Comparison of ENCODE assay signal across 8 cellular contexts in the genomic region with DNA sequence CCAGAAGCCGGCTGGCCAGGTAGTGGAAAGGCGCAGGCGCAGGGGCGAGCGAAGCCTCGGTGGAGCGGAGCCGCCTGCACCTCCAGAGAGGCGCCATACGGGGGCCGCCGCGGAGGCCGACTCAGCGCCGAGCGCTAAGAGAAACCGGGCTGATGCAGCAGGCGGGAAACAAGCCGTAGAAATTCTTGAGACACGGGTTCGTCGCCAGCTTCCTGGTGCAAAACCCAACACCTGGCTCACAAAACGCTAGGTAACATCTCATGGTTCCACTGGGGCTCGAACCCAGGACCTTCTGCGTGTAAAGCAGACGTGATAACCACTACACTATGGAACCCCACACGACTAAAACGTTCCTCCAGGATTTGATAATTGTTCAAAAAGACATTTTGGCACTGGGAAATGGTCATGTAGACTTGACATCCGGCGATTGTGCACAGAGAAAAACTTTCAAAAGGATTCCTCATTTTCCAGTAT. TPM values are rescaled to one million over a fixed set of nuclear protein-coding genes. Genes with fewer than 3 reads are reported as not detected.
DNase-seq lines count a peak whose midpoint lies in the region; ATAC-seq and TF ChIP-seq lines count a peak whose summit lies in the region.

No MANE protein-coding gene starts in this region.

- H3K9ac ChIP-seq in DND-41 (ENCODE audit: low read depth, low read length) = peak overlapping the region; percentile 74

- H3K4me3 Mint-ChIP-seq in nephron = peak overlapping the region; percentile 83 to 96 (median 94)

- DNase-seq in DND-41 (peak; percentile 93), RPMI7951 (ENCODE audit: low read depth) (peak; percentile 88), fibroblast of the aortic adventitia (ENCODE audit: low read depth) (peak; percentile 95)
- DNase-seq in activated T-helper 1 cell treated with anti-CD3 and anti-CD28 coated beads, Interleukin-2, amount 50 U/mL, for 16 hours (ENCODE audit: low read depth in 1 of 2, low spot score in 1 of 2) = peak; percentile 62 to 78
- DNase-seq in stimulated activated naive CD8-positive, alpha-beta T cell treated with anti-CD3 and anti-CD28 coated beads, Interleukin-15, Interleukin-2, amounts not matched to agents 100 U/mL and 50 U/mL, for 24 hours = peak; percentile 91

- H3K4me1 Mint-ChIP-seq in nephron = peaks cover 17% of the 10 kb centered on the region

- peak overlapping the region; percentile 90 for H2AFZ ChIP-seq in DND-41 (ENCODE audit: low read depth, low read length)

- no peaks in the 10 kb centered on the region for H3K36me3 ChIP-seq in DND-41 (ENCODE audit: insufficient read depth, low read length)
- H3K36me3 ChIP-seq in KOPT-K1 (ENCODE audit: insufficient read depth, low read length) = no peaks in the 10 kb centered on the region

- H3K9me3 ChIP-seq in DND-41 (ENCODE audit: insufficient read depth, low read length, severe bottlenecking) = no peaks in the 10 kb centered on the region
- no peaks in the 10 kb centered on the region for H3K9me3 ChIP-seq in KOPT-K1 (ENCODE audit: insufficient read depth, low read length, poor library complexity, severe bottlenecking)

- H3K4me3 ChIP-seq in DND-41 (ENCODE audit: low read depth in 1 of 2, low read length in 2 of 2) = peak overlapping the region; percentile 66 to 85
- H3K4me3 ChIP-seq in fibroblast of the aortic adventitia (ENCODE audit: low read depth, low read length) = peak overlapping the region; percentile 66

- H3K4me1 ChIP-seq in DND-41 (ENCODE audit: insufficient read depth, low read length) = peaks cover 43% of the 10 kb centered on the region

- H3K27ac ChIP-seq in DND-41 (ENCODE audit: low read length) = peak overlapping the region; percentile 96
- H3K27ac ChIP-seq in KOPT-K1 (ENCODE audit: low read depth, low read length, poor library complexity, severe bottlenecking) = peak overlapping the region; percentile 59

- H3K4me2 ChIP-seq in DND-41 (ENCODE audit: insufficient read depth, low read length) = peak overlapping the region; percentile 78

- no peaks in the 10 kb centered on the region for H3K79me2 ChIP-seq in DND-41 (ENCODE audit: insufficient read depth, low read length)

- no peaks in the 10 kb centered on the region for H3K27me3 ChIP-seq in DND-41 (ENCODE audit: insufficient read depth, low read length, poor library complexity)

- H3K27ac Mint-ChIP-seq in nephron = peak overlapping the region; percentile 96 to 100 (median 96)

- TF ChIP-seq CTCF in DND-41 (IDR thresholded peaks at IDR 0.05; ENCODE audit: borderline replicate concordance, extremely low read depth, low read length, poor library complexity, severe bottlenecking) (peak; percentile 60), fibroblast of the aortic adventitia (IDR thresholded peaks at IDR 0.05; ENCODE audit: insufficient read depth, low read length) (peak; percentile 56), nephron (IDR thresholded peaks at IDR 0.05; ENCODE audit: unreplicated experiment in 3 of 3) (peak; percentile 63 to 68 (median 64))

- H3K9me3 Mint-ChIP-seq in nephron = no peaks in the 10 kb centered on the region

- H3K36me3 Mint-ChIP-seq in nephron (ENCODE audit: low read depth) = no peaks in the 10 kb centered on the region

- no peaks in the 10 kb centered on the region for H4K20me1 ChIP-seq in DND-41 (ENCODE audit: insufficient read depth, low read length)

- ATAC-seq in DND-41 (ENCODE audit: insufficient read depth, low read depth) = peak; percentile 91
- peak; percentile 87 for ATAC-seq in GM21825 (IDR thresholded peaks at IDR 0.05; ENCODE audit: unreplicated experiment)
- ATAC-seq in stimulated activated naive CD8-positive, alpha-beta T cell treated with anti-CD3 and anti-CD28 coated beads, Interleukin-15, Interleukin-2, amounts not matched to agents 100 U/mL and 50 U/mL, for 24 hours = peak; percentile 96

- H3K27me3 Mint-ChIP-seq in nephron (ENCODE audit: low read depth) = no peaks in the 10 kb centered on the region

RNA-seq across cellular contexts. Expression of a gene that starts 39.1 kb away (rescaled TPM):
- not detected in 2 replicates for total RNA-seq in RPMI7951 (2014; rRNA removed; shearing (Covaris generic))
- total RNA-seq in fibroblast of the aortic adventitia (ENCODE audit: low replicate concordance) = not detected in 2 replicates

RNA-seq across cellular contexts. Expression of a gene that starts 47.0 kb away (rescaled TPM):
- total RNA-seq in RPMI7951 (2014; rRNA removed; shearing (Covaris generic)) = not detected in 2 replicates
- total RNA-seq in fibroblast of the aortic adventitia (ENCODE audit: low replicate concordance) = not detected in 2 replicates

Comparison
In these comparisons a context has a peak if more than half of its experiments do, and no peak if none do; other contexts are left out.
1. Peak in every context shown above with its lines: DNase-seq, ATAC-seq, H3K4me3 ChIP-seq and H3K27ac ChIP-seq.